In the genomic region with DNA sequence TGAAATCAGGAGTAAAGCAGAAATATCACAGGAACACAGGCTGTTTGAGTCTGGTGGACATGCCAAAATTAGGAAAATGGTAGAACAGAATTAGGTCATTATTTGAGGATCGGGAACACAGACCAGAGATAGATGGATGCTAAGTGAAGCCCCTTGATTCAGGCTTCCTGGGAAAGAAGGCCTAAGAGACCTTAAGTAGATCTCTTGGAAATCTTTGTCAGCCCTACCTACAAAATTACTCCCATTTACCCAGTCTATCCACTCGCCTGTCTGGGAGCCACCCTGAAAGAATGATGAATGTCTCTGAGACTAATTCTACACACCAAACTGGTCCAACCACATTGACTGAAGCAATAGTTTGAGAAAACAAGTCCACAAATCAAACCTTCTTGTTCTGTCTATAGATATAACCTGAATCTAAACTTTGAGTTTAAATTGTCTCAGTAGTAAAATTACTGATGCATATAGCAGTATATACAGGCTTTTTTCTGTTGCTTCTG, we compare ENCODE assay signal across 8 cellular contexts. TPM values are rescaled to one million over a fixed set of nuclear protein-coding genes. Genes with fewer than 3 reads are reported as not detected.
A peak's percentile ranks its signal among the peaks of the same experiment; 100 is the strongest.
DNase-seq lines count a peak whose midpoint lies in the region; ATAC-seq, FAIRE-seq and TF ChIP-seq lines count a peak whose summit lies in the region.

No MANE protein-coding gene starts in this region.

- intact Hi-C loops in Right ventricle myocardium superior (cut with DNase I), result no loop called here
- intact Hi-C loops in cardiac septum (cut with DNase I), result no loop called here
- intact Hi-C loops in upper lobe of right lung (cut with DNase I), result no loop called here

- H3K27ac ChIP-seq in lung (ENCODE audit: low read depth in 1 of 2, low read length in 1 of 2) (peak overlapping the region; percentile 64 to 79), upper lobe of right lung (peak overlapping the region; percentile 44)

- H3K27me3 ChIP-seq in adipocyte (replicated peaks; ENCODE audit: control insufficient read depth, insufficient read depth, low read length) (no peaks in the 10 kb centered on the region), lung (ENCODE audit: control insufficient read depth, insufficient read depth) (no peaks in the 10 kb centered on the region), upper lobe of right lung (no peaks in the 10 kb centered on the region)

- H3K9me3 ChIP-seq in adipocyte (ENCODE audit: control insufficient read depth, low read length), result no peaks in the 10 kb centered on the region
- no peaks in the 10 kb centered on the region for H3K9me3 ChIP-seq in lung (ENCODE audit: control insufficient read depth in 2 of 2, insufficient read depth in 1 of 2, low read length in 1 of 2)
- no peaks in the 10 kb centered on the region for H3K9me3 ChIP-seq in upper lobe of right lung

- TF ChIP-seq CTCF in lung (IDR thresholded peaks at IDR 0.05; ENCODE audit: control extremely low read depth, extremely low read depth) (no peak), upper lobe of right lung (IDR thresholded peaks at IDR 0.05) (no peak)

- H3K4me1 ChIP-seq in adipocyte (ENCODE audit: control insufficient read depth, insufficient read depth, low read length) (peaks cover 18% of the 10 kb centered on the region), lung (ENCODE audit: control insufficient read depth in 2 of 2, insufficient read depth in 2 of 2, low read length in 2 of 2) (peaks cover 0 to 7% of the 10 kb centered on the region in 2 donors), upper lobe of right lung (peaks cover 11% of the 10 kb centered on the region)

- no peak for FAIRE-seq in H54 (lab: Jason Lieb, UNC)

- H3K4me3 ChIP-seq in adipocyte (ENCODE audit: low read length) (no peak overlapping the region), lung (no peak overlapping the region), upper lobe of right lung (no peak overlapping the region)

- peak overlapping the region; percentile 47 for H3K9ac ChIP-seq in adipocyte (ENCODE audit: low read length)

- ATAC-seq in Right ventricle myocardium superior (ENCODE audit: poor library complexity) (peak; percentile 13), lung (ENCODE audit: insufficient read depth, low FRiP score) (peak; percentile 14), upper lobe of right lung (peak; percentile 10), GM21381 (IDR thresholded peaks at IDR 0.05; ENCODE audit: unreplicated experiment) (no peak)

- no peak for TF ChIP-seq POLR2A in H54 (IDR thresholded peaks at IDR 0.05; ENCODE audit: low read depth, low read length)

- no peak for DNase-seq in Right ventricle myocardium superior
- no peak for DNase-seq in cardiac septum (ENCODE audit: low spot score)
- peak; percentile 37 for DNase-seq in adipocyte (ENCODE audit: low read depth)
- no peak for DNase-seq in lung (ENCODE audit: low spot score)
- DNase-seq in upper lobe of right lung, result no peak
- DNase-seq in activated CD8-positive, alpha-beta memory T cell treated with anti-CD3 and anti-CD28 coated beads for 24 hours, result no peak
- DNase-seq in H54 (ENCODE audit: insufficient read length, low spot score), result no peak

- H3K36me3 ChIP-seq in adipocyte (ENCODE audit: control insufficient read depth, insufficient read depth, low read length, severe bottlenecking) (no peaks in the 10 kb centered on the region), lung (ENCODE audit: control insufficient read depth in 2 of 2, insufficient read depth in 2 of 2, low read length in 2 of 2) (no peaks in the 10 kb centered on the region), upper lobe of right lung (no peaks in the 10 kb centered on the region)

- 73 to 91% methylated on average over 2 of the region's 2 CpGs for WGBS in lung, 2 donors

RNA-seq across cellular contexts. Expression of a gene that starts 36.6 kb away (rescaled TPM):
- total RNA-seq in Right ventricle myocardium superior, result 25.7 TPM
- total RNA-seq in cardiac septum, result 30.1 TPM
- 100 to 1,000 TPM in 1 of 2 donors, 10 to 100 TPM in 1; 57.7 to 144 TPM for total RNA-seq in lung
- 10 to 100 TPM; 35.2 to 64.4 TPM for polyA plus RNA-seq in lung
- total RNA-seq in upper lobe of right lung, result 79.6 TPM
